ENCODE assay signal across 9 cellular contexts in the genomic region with DNA sequence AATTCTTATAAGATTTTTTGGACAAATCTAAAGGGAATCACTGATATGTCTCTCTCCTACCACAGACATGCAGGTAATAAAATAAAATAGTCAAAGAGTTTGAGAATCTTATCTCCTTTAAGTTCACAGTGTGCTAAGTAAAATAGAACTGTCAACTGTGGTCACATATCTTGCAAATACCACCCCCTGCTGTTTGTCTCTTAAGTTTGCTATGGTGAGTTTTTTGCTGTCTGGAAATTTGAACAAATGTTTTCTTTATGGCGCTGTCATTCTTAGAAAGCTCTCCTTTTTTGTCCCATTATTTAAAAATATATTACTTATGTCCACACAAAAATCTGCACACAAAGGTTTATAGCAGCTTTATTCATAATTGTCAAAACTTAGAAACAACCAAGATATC. TPM values are rescaled to one million over a fixed set of nuclear protein-coding genes. Genes with fewer than 3 reads are reported as not detected.
A peak's percentile ranks its signal among the peaks of the same experiment; 100 is the strongest.
DNase-seq lines count a peak whose midpoint lies in the region; ATAC-seq and TF ChIP-seq lines count a peak whose summit lies in the region.
"Had no signal": no experiment of that assay in that cellular context is flagged by ENCODE, and none has a peak within 500 bp of the region (broad histone marks: within the 10 kb centered on the region; RNA-seq: fewer than 3 reads in every experiment).

No MANE protein-coding gene starts in this region.

- H3K4me1 Mint-ChIP-seq in T-cell = peaks cover 48 to 53% (median 49%) of the 10 kb centered on the region in 3 donors
- peaks cover 21% of the 10 kb centered on the region for H3K4me1 Mint-ChIP-seq in stimulated activated memory B cell treated with anti-CD40 and anti-IgM and Interleukin-4, amounts not matched to agents 10 μg/mL and 1 μg/mL and 100 μg/mL, for 72 hours

- H3K36me3 Mint-ChIP-seq in T-cell = peaks cover 8% of the 10 kb centered on the region
- no peaks in the 10 kb centered on the region for H3K36me3 Mint-ChIP-seq in stimulated activated memory B cell treated with anti-CD40 and anti-IgM and Interleukin-4, amounts not matched to agents 10 μg/mL and 1 μg/mL and 100 μg/mL, for 72 hours

- H3K4me3 Mint-ChIP-seq in T-cell = peak overlapping the region; percentile 63 to 79 (median 68)
- H3K4me3 Mint-ChIP-seq in stimulated activated memory B cell treated with anti-CD40 and anti-IgM and Interleukin-4, amounts not matched to agents 10 μg/mL and 1 μg/mL and 100 μg/mL, for 72 hours = no peak overlapping the region

- H3K4me1 ChIP-seq in hepatocyte (ENCODE audit: insufficient read depth) = no peaks in the 10 kb centered on the region

- H3K27me3 Mint-ChIP-seq in T-cell = no peaks in the 10 kb centered on the region
- H3K27me3 Mint-ChIP-seq in stimulated activated memory B cell treated with anti-CD40 and anti-IgM and Interleukin-4, amounts not matched to agents 10 μg/mL and 1 μg/mL and 100 μg/mL, for 72 hours = peaks cover 24% of the 10 kb centered on the region

- ATAC-seq in T-cell (replicated peaks in 1 of 4) = peak in 3 of 4 experiments; percentile 28 to 53 (median 28)
- ATAC-seq in stimulated activated memory B cell treated with anti-CD40 and anti-IgM and Interleukin-4, amounts not matched to agents 10 μg/mL and 1 μg/mL and 100 μg/mL, for 72 hours = no peak

- H3K27ac ChIP-seq in hepatocyte = no peak overlapping the region

- H2AFZ ChIP-seq in hepatocyte = no peak overlapping the region

- no peaks in the 10 kb centered on the region for H3K36me3 ChIP-seq in hepatocyte (replicated peaks; ENCODE audit: insufficient read depth, low read depth)

- H3K79me2 ChIP-seq in hepatocyte = no peaks in the 10 kb centered on the region

- WGBS in hepatocyte (ENCODE audit: low lambda C conversion rate, missing lambda C conversion rate) = 72% methylated on average over 1 of the region's 1 CpG

- no peak for DNase-seq in AG09319 (ENCODE audit: extremely low read depth, low read depth)
- peak in 3 of 34 experiments; percentile 41 to 45 (median 43) for DNase-seq in T-cell
- DNase-seq in hepatocyte (ENCODE audit: low spot score) = no peak
- no peak for DNase-seq in NCI-H446 (lab: John Stamatoyannopoulos, UW)
- no peak for DNase-seq in 8988T
- DNase-seq in foreskin melanocyte = no peak

- POLR2A ChIA-PET in T-cell (lab: Charles Lee) = interaction anchor here (1.0 to 1.2 kb wide), 2 partner anchors 241 to 242 kb away, joined by 4 read pairs; a partner anchor contains a TSS

- H3K27me3 ChIP-seq in hepatocyte = no peaks in the 10 kb centered on the region

- no peak overlapping the region for H3K4me3 ChIP-seq in hepatocyte

- no peaks in the 10 kb centered on the region for H3K9me3 ChIP-seq in hepatocyte (ENCODE audit: low read depth)

- peak overlapping the region; percentile 98 to 99 for H3K27ac Mint-ChIP-seq in T-cell
- no peak overlapping the region for H3K27ac Mint-ChIP-seq in stimulated activated memory B cell treated with anti-CD40 and anti-IgM and Interleukin-4, amounts not matched to agents 10 μg/mL and 1 μg/mL and 100 μg/mL, for 72 hours

- peaks cover 2 to 6% (median 4%) of the 10 kb centered on the region in 3 donors for H3K9me3 Mint-ChIP-seq in T-cell
- H3K9me3 Mint-ChIP-seq in stimulated activated memory B cell treated with anti-CD40 and anti-IgM and Interleukin-4, amounts not matched to agents 10 μg/mL and 1 μg/mL and 100 μg/mL, for 72 hours = no peaks in the 10 kb centered on the region

- CTCF ChIA-PET in T-cell (lab: Charles Lee) = interaction anchor here (0.6 to 3.0 kb wide), 10 partner anchors 22 to 317 kb away, joined by 3 to 68 read pairs (median 4); a partner anchor contains a TSS

- H3K4me2 ChIP-seq in hepatocyte = no peak overlapping the region

- no peaks in the 10 kb centered on the region for H4K20me1 ChIP-seq in hepatocyte (ENCODE audit: insufficient read depth, poor library complexity, severe bottlenecking)

- no peaks in the 10 kb centered on the region for H3K9me2 ChIP-seq in hepatocyte (replicated peaks; ENCODE audit: insufficient read depth)

- TF ChIP-seq CTCF in AG09319 (IDR thresholded peaks at IDR 0.05; ENCODE audit: low read depth, low read length) (peak; percentile 13; the same call in 1 of the 2 replicates), GM12872 (IDR thresholded peaks at IDR 0.05; ENCODE audit: insufficient read depth, low read depth, low read length) (peak; percentile 28; the same call in 1 of the 3 replicates), hepatocyte (IDR thresholded peaks at IDR 0.05; ENCODE audit: poor library complexity) (peak; percentile 48)

RNA-seq across cellular contexts. Expression of a gene that starts 19.6 kb away (rescaled TPM):
- 100 to 1,000 TPM in 3 of 5 donors, 10 to 100 TPM in 2; 82.8 to 271 (median 248) TPM for total RNA-seq in T-cell
- total RNA-seq in hepatocyte = 0.40 and 1.2 TPM in 2 replicates
- polyA plus RNA-seq in hepatocyte = 0.79 TPM in 1 of 2 replicates, not detected in the other

RNA-seq across cellular contexts. Expression of a gene that starts 40.4 kb away (rescaled TPM):
- total RNA-seq in T-cell (10 to 100 TPM; 23.5 to 99.9 (median 76.8) TPM), hepatocyte (0.20 TPM in 1 of 2 replicates, not detected in the other)
- polyA plus RNA-seq in hepatocyte = 0.13 TPM in 2 replicates

RNA-seq across cellular contexts. Expression of a gene that starts 43.3 kb away (rescaled TPM):
- under 1 TPM in 4 of 5 donors, not detected in 1; 0.30 to 0.92 (median 0.63) TPM for total RNA-seq in T-cell
- total RNA-seq in hepatocyte = 200 and 263 TPM in 2 replicates
- 175 and 204 TPM in 2 replicates for polyA plus RNA-seq in hepatocyte
- total RNA-seq: glomerular endothelial cell had no signal

RNA-seq across cellular contexts. Expression of a gene that starts 43.7 kb away (rescaled TPM):
- total RNA-seq in T-cell = under 1 TPM in 3 of 5 donors, not detected in 2; 0.43 to 0.79 (median 0.73) TPM
- total RNA-seq in hepatocyte = 202 and 224 TPM in 2 replicates
- polyA plus RNA-seq in hepatocyte = 242 and 343 TPM in 2 replicates
- total RNA-seq: glomerular endothelial cell had no signal

Comparison
In these comparisons a context has a peak if more than half of its experiments do, and no peak if none do; other contexts are left out.
1. RNA of a gene that starts 19.6 kb away (total RNA-seq): 82.8 to 271 TPM in T-cell; 0.40 to 1.2 TPM in hepatocyte; every median in the first group is over 10 times any median in the second.
2. RNA of a gene that starts 40.4 kb away (total RNA-seq): 23.5 to 99.9 TPM in T-cell; 0.20 TPM in hepatocyte; every median in the first group is over 10 times any median in the second.
3. RNA of a gene that starts 43.3 kb away (total RNA-seq): 200 to 263 TPM in hepatocyte; 0.30 to 0.92 TPM in T-cell; every median in the first group is over 100 times any median in the second.
4. Peak in every context shown above with its lines, with median percentiles within 50 percentile points of each other: CTCF ChIP-seq.